Comparison of ENCODE assay signal across 9 cellular contexts in genomic region chr7:13920053-13920697, GRCh38.
DNase-seq lines count a peak whose midpoint lies in the region; ATAC-seq and TF ChIP-seq lines count a peak whose summit lies in the region.
"Had no signal": no experiment of that assay in that cellular context is flagged by ENCODE, and none has a peak within 500 bp of the region (broad histone marks: within the 10 kb centered on the region; RNA-seq: fewer than 3 reads in every experiment).

No MANE protein-coding gene starts in this region.

- ATAC-seq in HG03175 (IDR thresholded peaks at IDR 0.05; ENCODE audit: unreplicated experiment) = no peak
- no peak for ATAC-seq in GM21723 (IDR thresholded peaks at IDR 0.05; ENCODE audit: unreplicated experiment)

- H3K4me3 Mint-ChIP-seq in endothelial cell (ENCODE audit: unreplicated experiment) (no peak overlapping the region), osteocyte (ENCODE audit: unreplicated experiment) (peak overlapping the region; percentile 30)
- H3K4me3 Mint-ChIP-seq: T-helper 1 cell treated with Interleukin-12 subunit alpha and Interleukin-12 subunit beta and Interleukin-4 antibody, amounts not matched to agents 30 μg/mL and 1 μg/mL, for 36 hours had no signal

- H3K27me3 Mint-ChIP-seq in endothelial cell (ENCODE audit: unreplicated experiment) = no peaks in the 10 kb centered on the region
- no peaks in the 10 kb centered on the region for H3K27me3 Mint-ChIP-seq in osteocyte (ENCODE audit: unreplicated experiment)

- H3K9me3 Mint-ChIP-seq in endothelial cell (ENCODE audit: unreplicated experiment) (no peaks in the 10 kb centered on the region), osteocyte (ENCODE audit: unreplicated experiment) (no peaks in the 10 kb centered on the region)

- H3K27ac Mint-ChIP-seq in endothelial cell (ENCODE audit: unreplicated experiment) = peak overlapping the region; percentile 94
- H3K27ac Mint-ChIP-seq in osteocyte (ENCODE audit: unreplicated experiment) = peak overlapping the region; percentile 93
- H3K27ac Mint-ChIP-seq: T-helper 1 cell treated with Interleukin-12 subunit alpha and Interleukin-12 subunit beta and Interleukin-4 antibody, amounts not matched to agents 30 μg/mL and 1 μg/mL, for 36 hours had no signal

- peaks cover 11% of the 10 kb centered on the region for H3K4me1 Mint-ChIP-seq in endothelial cell (ENCODE audit: unreplicated experiment)
- H3K4me1 Mint-ChIP-seq in osteocyte (ENCODE audit: unreplicated experiment) = peaks cover 31% of the 10 kb centered on the region

- H3K36me3 Mint-ChIP-seq in endothelial cell (ENCODE audit: low read depth, unreplicated experiment) (no peaks in the 10 kb centered on the region), osteocyte (ENCODE audit: unreplicated experiment) (no peaks in the 10 kb centered on the region)

- TF ChIP-seq CTCF in endothelial cell (IDR thresholded peaks at IDR 0.05; ENCODE audit: unreplicated experiment) = no peak
- no peak for TF ChIP-seq CTCF in osteocyte (IDR thresholded peaks at IDR 0.05)

- DNase-seq in HK-2 (ENCODE audit: unreplicated experiment) (peak; percentile 78), NCI-H774 (lab: John Stamatoyannopoulos, UW) (peak; percentile 88), endothelial cell (ENCODE audit: low spot score) (peak; percentile 39), osteocyte (ENCODE audit: extremely low spot score, unreplicated experiment) (peak; percentile 89), Kasumi-1 (lab: John Stamatoyannopoulos, UW) (no peak), MV-4-11 (lab: John Stamatoyannopoulos, UW) (no peak)

Comparison
In these comparisons a context has a peak if more than half of its experiments do, and no peak if none do; other contexts are left out.
1. DNase-seq: peak in HK-2 (single experiment), NCI-H774 (single experiment), endothelial cell (single experiment) and osteocyte (single experiment); none in Kasumi-1 (0 of 2) and MV-4-11 (single experiment).